Comparison of ENCODE assay signal across 24 cellular contexts in the genomic region with DNA sequence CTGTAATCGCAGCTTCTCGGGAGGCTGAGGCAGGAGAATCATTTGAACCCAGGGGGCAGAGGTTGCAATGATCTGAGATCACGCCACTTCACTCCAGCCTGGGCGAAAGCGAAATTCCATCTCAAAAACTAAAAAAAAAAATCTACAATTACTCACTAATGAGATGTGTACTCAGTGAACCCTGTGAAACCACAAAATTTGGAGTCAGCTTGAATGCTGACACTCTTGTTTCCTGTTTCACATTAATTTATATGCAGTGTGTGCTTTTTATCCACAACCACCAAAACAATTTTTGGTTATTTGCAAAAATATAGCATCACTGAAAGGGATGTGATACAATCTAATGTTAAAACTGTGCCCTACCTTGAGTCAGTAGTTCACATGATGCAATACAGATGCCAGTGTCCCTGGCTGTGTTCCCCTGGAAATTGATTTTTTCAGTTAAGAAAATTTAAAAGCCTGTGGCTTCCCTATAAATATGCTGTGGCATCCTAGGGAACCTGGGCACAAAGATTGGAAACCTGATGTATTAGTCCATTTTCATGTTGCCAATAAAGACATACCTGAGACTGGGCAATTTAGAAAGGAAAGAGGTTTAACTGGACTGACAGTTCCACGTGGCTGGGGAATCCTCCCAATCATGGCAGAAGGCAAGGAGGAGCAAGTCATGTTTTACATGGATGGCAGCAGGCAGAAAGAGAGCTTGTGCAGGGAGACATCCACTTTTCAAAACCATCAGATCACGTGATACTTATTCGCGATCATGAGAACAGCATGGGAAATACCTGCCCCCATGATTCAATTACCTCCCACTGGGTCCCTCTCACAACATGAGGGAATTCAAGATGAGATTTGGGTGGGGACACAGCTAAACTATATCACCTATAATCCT.
DNase-seq lines count a peak whose midpoint lies in the region; ATAC-seq and TF ChIP-seq lines count a peak whose summit lies in the region.
"Had no signal": no experiment of that assay in that cellular context is flagged by ENCODE, and none has a peak within 500 bp of the region (broad histone marks: within the 10 kb centered on the region; RNA-seq: fewer than 3 reads in every experiment).

No MANE protein-coding gene starts in this region.

- no peaks in the 10 kb centered on the region for H3K27me3 ChIP-seq in right lobe of liver
- H3K27me3 ChIP-seq: adrenal gland, SJCRH30, spleen had no signal

- peaks cover 0 to 20% (median 8%) of the 10 kb centered on the region in 4 donors for H3K4me1 ChIP-seq in right lobe of liver
- H3K4me1 ChIP-seq: adrenal gland had no signal

- no peaks in the 10 kb centered on the region for H3K9me3 ChIP-seq in right lobe of liver
- H3K9me3 ChIP-seq: adrenal gland, SJCRH30 had no signal

- no peak for TF ChIP-seq POLR2A in right lobe of liver (IDR thresholded peaks at IDR 0.05)

- no peak for TF ChIP-seq CTCF in right lobe of liver (IDR thresholded peaks at IDR 0.05)

- H3K36me3 ChIP-seq in right lobe of liver, result no peaks in the 10 kb centered on the region
- H3K36me3 ChIP-seq: adrenal gland, SJCRH30, spleen, WERI-Rb-1 had no signal

- peak; percentile 15 for DNase-seq in EL
- DNase-seq in LHCN-M2 (ENCODE audit: low read depth), result peak; percentile 32
- peak; percentile 54 for DNase-seq in astrocyte of the hippocampus (ENCODE audit: low read depth, low spot score)
- peak in 1 of 3 donors; percentile 46 for DNase-seq in right lobe of liver
- DNase-seq in AG20443 (ENCODE audit: low spot score), result no peak
- no peak for DNase-seq in superior temporal gyrus (ENCODE audit: extremely low spot score)
- DNase-seq: activated CD4-positive, alpha-beta T cell treated with anti-CD3 and anti-CD28 coated beads for 4 hours; activated CD8-positive, alpha-beta T cell treated with anti-CD3 and anti-CD28 coated beads, Interleukin-2, amount 10 ng/mL, durations not matched to agents 7 days and 5 days; activated naive CD4-positive, alpha-beta T cell treated with anti-CD3 and anti-CD28 coated beads for 36 hours; adrenal gland; CD8-positive, alpha-beta T cell; hippocampal formation; KBM-7; left colon; NCI-H1930; NCI-H526 treated with DMSO at 0.1 percent for 48 hours; nephron progenitor cell; SJCRH30; spleen; stimulated activated CD4-positive, alpha-beta T cell treated with anti-CD3 and anti-CD28 coated beads, Interleukin-2, amount 100 ng/mL, for 24 hours; T-helper 9 cell; WERI-Rb-1 had no signal

- H3K4me3 ChIP-seq in right lobe of liver, result no peak overlapping the region
- H3K4me3 ChIP-seq: adrenal gland, SJCRH30, spleen had no signal

- WGBS in right lobe of liver (ENCODE audit: insufficient coverage, low coverage, low lambda C conversion rate, missing lambda C conversion rate), result 80% methylated on average over 6 of the region's 9 CpGs

- ATAC-seq in right lobe of liver (peak; percentile 74 to 82 (median 81)), GM21381 (IDR thresholded peaks at IDR 0.05; ENCODE audit: unreplicated experiment) (no peak), GM18517 (IDR thresholded peaks at IDR 0.05; ENCODE audit: unreplicated experiment) (no peak)
- ATAC-seq: activated CD8-positive, alpha-beta T cell treated with anti-CD3 and anti-CD28 coated beads, Interleukin-2, amount 10 ng/mL, durations not matched to agents 7 days and 5 days; CD8-positive, alpha-beta T cell; left colon had no signal

- intact Hi-C loops in right lobe of liver (cut with DNase I), result no loop called here

- peak overlapping the region in 1 of 3 donors; percentile 45 for H3K27ac ChIP-seq in right lobe of liver
- H3K27ac ChIP-seq: adrenal gland, SJCRH30, spleen, WERI-Rb-1 had no signal

Comparison
In these comparisons a context has a peak if more than half of its experiments do, and no peak if none do; other contexts are left out.
1. DNase-seq: peak in EL (single experiment), LHCN-M2 (single experiment) and astrocyte of the hippocampus (single experiment); none in AG20443 (single experiment) and superior temporal gyrus (single experiment).
2. ATAC-seq: peak in right lobe of liver (4 of 4); none in GM21381 (single experiment) and GM18517 (single experiment).